Comparison of ENCODE assay signal across 19 cellular contexts in the genomic region with DNA sequence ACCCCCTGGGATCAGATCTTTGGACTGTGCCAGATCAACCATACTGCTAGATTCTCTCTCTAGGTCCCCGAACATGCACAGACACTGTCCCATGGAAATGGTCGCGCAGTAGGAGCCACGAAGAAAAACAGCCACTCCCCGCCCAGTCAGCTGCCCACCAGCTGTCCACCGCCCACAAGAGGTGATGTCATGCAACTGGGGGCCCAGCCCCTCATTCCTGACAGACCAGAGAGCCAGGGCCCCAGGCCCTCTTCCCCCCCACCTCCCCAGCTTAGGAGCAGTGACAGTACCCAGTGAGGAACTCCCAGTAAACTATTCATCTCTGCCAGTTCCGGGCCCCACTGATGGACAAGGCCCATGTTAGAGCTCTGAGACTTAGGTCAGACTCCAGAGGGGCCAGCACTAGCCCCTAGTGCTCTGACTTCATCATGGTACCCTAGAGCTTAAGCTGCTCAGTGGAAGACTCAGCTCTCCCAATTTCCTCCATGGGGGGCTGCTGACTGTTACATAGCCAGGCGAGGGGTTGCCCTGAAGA. TPM values are rescaled to one million over a fixed set of nuclear protein-coding genes. Genes with fewer than 3 reads are reported as not detected.
DNase-seq lines count a peak whose midpoint lies in the region; ATAC-seq and TF ChIP-seq lines count a peak whose summit lies in the region.
"Had no signal": no experiment of that assay in that cellular context is flagged by ENCODE, and none has a peak within 500 bp of the region (broad histone marks: within the 10 kb centered on the region; RNA-seq: fewer than 3 reads in every experiment).

No MANE protein-coding gene starts in this region.

- peaks cover 49 to 75% (median 55%) of the 10 kb centered on the region in 10 experiments for H3K4me1 ChIP-seq in BLaER1 treated with 17β-estradiol and CSF1 and Interleukin-3, amounts not matched to agents 10 nM and 100 nM
- H3K4me1 ChIP-seq in HEK293 (ENCODE audit: control insufficient read depth, insufficient read depth, low read length) (peaks cover 2% of the 10 kb centered on the region; the same call in 1 of the 2 replicates), osteoblast (ENCODE audit: insufficient read depth, low read length) (no peaks in the 10 kb centered on the region)

- H3K4me1 Mint-ChIP-seq in glutamatergic neuron (ENCODE audit: low read depth, unreplicated experiment): peaks cover 38% of the 10 kb centered on the region
- peaks cover 23% of the 10 kb centered on the region for H3K4me1 Mint-ChIP-seq in activated naive CD8-positive, alpha-beta T cell treated with anti-CD3 and anti-CD28 coated beads, Interleukin-2, amount 50 U/mL, for 24 hours

- H2AFZ ChIP-seq in osteoblast (ENCODE audit: low read length): no peak overlapping the region

- H3K27me3 Mint-ChIP-seq in glutamatergic neuron (ENCODE audit: unreplicated experiment): peaks cover 12% of the 10 kb centered on the region
- H3K27me3 Mint-ChIP-seq in activated naive CD8-positive, alpha-beta T cell treated with anti-CD3 and anti-CD28 coated beads, Interleukin-2, amount 50 U/mL, for 24 hours: peaks cover 9% of the 10 kb centered on the region

- no peak for DNase-seq in glutamatergic neuron
- peak; percentile 81 for DNase-seq in osteoblast (ENCODE audit: insufficient read length, low spot score, missing footprints)
- DNase-seq in kidney tubule cell (ENCODE audit: low spot score): no peak
- DNase-seq in middle frontal gyrus (ENCODE audit: extremely low spot score, low spot score): no peak
- no peak for DNase-seq in activated naive CD8-positive, alpha-beta T cell treated with anti-CD3 and anti-CD28 coated beads, Interleukin-2, amount 50 U/mL, for 24 hours
- DNase-seq: BE2C; CD4-positive, alpha-beta memory T cell; MG63; NCI-H1417; NCI-H187; NCI-H446 treated with DMSO at 0.1 percent for 48 hours; NCI-H526 treated with DMSO at 0.1 percent for 48 hours; PC-3; Right ventricle myocardium superior; SK-N-SH had no signal

- TF ChIP-seq CTCF in HEK293 (tag by site-specific recombination; IDR thresholded peaks at IDR 0.05) (no peak), glutamatergic neuron (IDR thresholded peaks at IDR 0.05; ENCODE audit: partially characterized antibody, unreplicated experiment) (no peak), osteoblast (IDR thresholded peaks at IDR 0.05; ENCODE audit: extremely low read depth, low read depth, low read length) (no peak)

- peaks cover 4 to 29% (median 20%) of the 10 kb centered on the region in 11 experiments; a peak in 19 of 22 replicates for H3K36me3 ChIP-seq in BLaER1 treated with 17β-estradiol and CSF1 and Interleukin-3, amounts not matched to agents 10 nM and 100 nM
- H3K36me3 ChIP-seq in HEK293 (ENCODE audit: control insufficient read depth in 2 of 2, insufficient read depth in 1 of 2, low read length in 2 of 2): peaks cover 0 to 28% of the 10 kb centered on the region in 2 experiments; a peak in 2 of 3 replicates
- peaks cover 3% of the 10 kb centered on the region for H3K36me3 ChIP-seq in osteoblast (ENCODE audit: insufficient read depth, low read length)
- H3K36me3 ChIP-seq: MG63 had no signal

- H3K4me3 ChIP-seq in BLaER1 treated with 17β-estradiol and CSF1 and Interleukin-3, amounts not matched to agents 10 nM and 100 nM: no peak overlapping the region; a peak in 1 of 20 replicates
- H3K4me3 ChIP-seq in HEK293 (ENCODE audit: low read depth, low read length) (no peak overlapping the region), osteoblast (ENCODE audit: insufficient read depth, low read length) (no peak overlapping the region)
- H3K4me3 ChIP-seq: A549, MG63 had no signal

- peaks cover 11% of the 10 kb centered on the region for H3K9me3 Mint-ChIP-seq in glutamatergic neuron (ENCODE audit: unreplicated experiment)
- no peaks in the 10 kb centered on the region for H3K9me3 Mint-ChIP-seq in activated naive CD8-positive, alpha-beta T cell treated with anti-CD3 and anti-CD28 coated beads, Interleukin-2, amount 50 U/mL, for 24 hours

- no peaks in the 10 kb centered on the region for H3K9me3 ChIP-seq in BLaER1 treated with 17β-estradiol and CSF1 and Interleukin-3, amounts not matched to agents 10 nM and 100 nM (replicated peaks in 1 of 11)
- H3K9me3 ChIP-seq in HEK293 (ENCODE audit: control insufficient read depth, insufficient read depth, low read depth, low read length): no peaks in the 10 kb centered on the region
- no peaks in the 10 kb centered on the region for H3K9me3 ChIP-seq in osteoblast (ENCODE audit: low read depth, low read length)
- H3K9me3 ChIP-seq: A549, BE2C, MG63, SK-N-SH had no signal

- H3K4me3 Mint-ChIP-seq in glutamatergic neuron (ENCODE audit: unreplicated experiment): peak overlapping the region; percentile 28
- H3K4me3 Mint-ChIP-seq in activated naive CD8-positive, alpha-beta T cell treated with anti-CD3 and anti-CD28 coated beads, Interleukin-2, amount 50 U/mL, for 24 hours: no peak overlapping the region

- peaks cover 0 to 63% (median 28%) of the 10 kb centered on the region in 11 experiments; a peak in 17 of 22 replicates for H4K20me1 ChIP-seq in BLaER1 treated with 17β-estradiol and CSF1 and Interleukin-3, amounts not matched to agents 10 nM and 100 nM
- peaks cover 3% of the 10 kb centered on the region for H4K20me1 ChIP-seq in osteoblast (ENCODE audit: insufficient read depth, low read length)

- no peaks in the 10 kb centered on the region for H3K79me2 ChIP-seq in osteoblast (ENCODE audit: insufficient read depth, low read length)

- peak overlapping the region; percentile 90 to 99 (median 96); a peak in 20 of 22 replicates for H3K4me2 ChIP-seq in BLaER1 treated with 17β-estradiol and CSF1 and Interleukin-3, amounts not matched to agents 10 nM and 100 nM
- no peak overlapping the region for H3K4me2 ChIP-seq in osteoblast (ENCODE audit: insufficient read depth, low read length)
- H3K4me2 ChIP-seq: A549, SK-N-SH had no signal

- peaks cover 0 to 27% (median 20%) of the 10 kb centered on the region in 11 experiments; a peak in 15 of 22 replicates for H3K27me3 ChIP-seq in BLaER1 treated with 17β-estradiol and CSF1 and Interleukin-3, amounts not matched to agents 10 nM and 100 nM
- peaks cover 27% of the 10 kb centered on the region for H3K27me3 ChIP-seq in osteoblast (ENCODE audit: insufficient read depth, low read length)
- H3K27me3 ChIP-seq: BE2C, MG63 had no signal

- CTCF ChIA-PET in HEK293 (lab: Yijun Ruan, JAX): interaction anchor here (0.6 to 9.6 kb wide), 20 partner anchors 11 to 585 kb away, joined by 3 to 291 read pairs (median 7); no protein-coding TSS in a partner anchor

- H3K27ac Mint-ChIP-seq in glutamatergic neuron (ENCODE audit: unreplicated experiment): peak overlapping the region; percentile 31
- no peak overlapping the region for H3K27ac Mint-ChIP-seq in activated naive CD8-positive, alpha-beta T cell treated with anti-CD3 and anti-CD28 coated beads, Interleukin-2, amount 50 U/mL, for 24 hours

- peaks cover 9% of the 10 kb centered on the region for H3K36me3 Mint-ChIP-seq in glutamatergic neuron (ENCODE audit: unreplicated experiment)
- H3K36me3 Mint-ChIP-seq in activated naive CD8-positive, alpha-beta T cell treated with anti-CD3 and anti-CD28 coated beads, Interleukin-2, amount 50 U/mL, for 24 hours (ENCODE audit: low read depth): peaks cover 6% of the 10 kb centered on the region

- POLR2A ChIA-PET in HEK293 (lab: Yijun Ruan, JAX): interaction anchor here (0.8 to 2.0 kb wide), 3 partner anchors 17 to 22 kb away, joined by 4 to 11 read pairs (median 5); no protein-coding TSS in a partner anchor

- H3K9ac ChIP-seq in BLaER1 treated with 17β-estradiol and CSF1 and Interleukin-3, amounts not matched to agents 10 nM and 100 nM: peak overlapping the region in 3 of 11 experiments; percentile 18 to 48 (median 34); a peak in 1 of 22 replicates
- H3K9ac ChIP-seq: SK-N-SH had no signal

- ATAC-seq in activated naive CD8-positive, alpha-beta T cell treated with anti-CD3 and anti-CD28 coated beads, Interleukin-2, amount 50 U/mL, for 24 hours: no peak
- ATAC-seq in HG02610 (IDR thresholded peaks at IDR 0.05; ENCODE audit: unreplicated experiment): no peak

- H3K27ac ChIP-seq in BLaER1 treated with 17β-estradiol and CSF1 and Interleukin-3, amounts not matched to agents 10 nM and 100 nM: no peak overlapping the region
- H3K27ac ChIP-seq in HEK293 (ENCODE audit: extremely low read depth, low read depth, low read length) (no peak overlapping the region), osteoblast (ENCODE audit: low read depth, low read length) (no peak overlapping the region)
- H3K27ac ChIP-seq: A549 had no signal

TF ChIP-seq in HEK293, 187 proteins besides CTCF, POLR2A, EP300 and RAD21 (continues in another document):
- TF ChIP-seq, protein P1, sequence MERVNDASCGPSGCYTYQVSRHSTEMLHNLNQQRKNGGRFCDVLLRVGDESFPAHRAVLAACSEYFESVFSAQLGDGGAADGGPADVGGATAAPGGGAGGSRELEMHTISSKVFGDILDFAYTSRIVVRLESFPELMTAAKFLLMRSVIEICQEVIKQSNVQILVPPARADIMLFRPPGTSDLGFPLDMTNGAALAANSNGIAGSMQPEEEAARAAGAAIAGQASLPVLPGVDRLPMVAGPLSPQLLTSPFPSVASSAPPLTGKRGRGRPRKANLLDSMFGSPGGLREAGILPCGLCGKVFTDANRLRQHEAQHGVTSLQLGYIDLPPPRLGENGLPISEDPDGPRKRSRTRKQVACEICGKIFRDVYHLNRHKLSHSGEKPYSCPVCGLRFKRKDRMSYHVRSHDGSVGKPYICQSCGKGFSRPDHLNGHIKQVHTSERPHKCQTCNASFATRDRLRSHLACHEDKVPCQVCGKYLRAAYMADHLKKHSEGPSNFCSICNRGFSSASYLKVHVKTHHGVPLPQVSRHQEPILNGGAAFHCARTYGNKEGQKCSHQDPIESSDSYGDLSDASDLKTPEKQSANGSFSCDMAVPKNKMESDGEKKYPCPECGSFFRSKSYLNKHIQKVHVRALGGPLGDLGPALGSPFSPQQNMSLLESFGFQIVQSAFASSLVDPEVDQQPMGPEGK (tag by site-specific recombination; IDR thresholded peaks at IDR 0.05): no peak
- no peak for TF ChIP-seq ZNF664 (tag by site-specific recombination; IDR thresholded peaks at IDR 0.05)
- TF ChIP-seq, protein P2, sequence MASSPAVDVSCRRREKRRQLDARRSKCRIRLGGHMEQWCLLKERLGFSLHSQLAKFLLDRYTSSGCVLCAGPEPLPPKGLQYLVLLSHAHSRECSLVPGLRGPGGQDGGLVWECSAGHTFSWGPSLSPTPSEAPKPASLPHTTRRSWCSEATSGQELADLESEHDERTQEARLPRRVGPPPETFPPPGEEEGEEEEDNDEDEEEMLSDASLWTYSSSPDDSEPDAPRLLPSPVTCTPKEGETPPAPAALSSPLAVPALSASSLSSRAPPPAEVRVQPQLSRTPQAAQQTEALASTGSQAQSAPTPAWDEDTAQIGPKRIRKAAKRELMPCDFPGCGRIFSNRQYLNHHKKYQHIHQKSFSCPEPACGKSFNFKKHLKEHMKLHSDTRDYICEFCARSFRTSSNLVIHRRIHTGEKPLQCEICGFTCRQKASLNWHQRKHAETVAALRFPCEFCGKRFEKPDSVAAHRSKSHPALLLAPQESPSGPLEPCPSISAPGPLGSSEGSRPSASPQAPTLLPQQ (tag by site-specific recombination; IDR thresholded peaks at IDR 0.05): peak; percentile 53

RNA-seq across cellular contexts. Expression of a gene that starts 3.7 kb away (rescaled TPM):
- 31.3 TPM for total RNA-seq in glutamatergic neuron (ENCODE audit: unreplicated experiment)
- 4.7 and 6.5 TPM in 2 replicates for total RNA-seq in osteoblast

RNA-seq across cellular contexts. Expression of a gene that starts 48.2 kb away (rescaled TPM):
- total RNA-seq in glutamatergic neuron (ENCODE audit: unreplicated experiment) (8.5 TPM), osteoblast (3.3 and 3.5 TPM in 2 replicates)

RNA-seq across cellular contexts. Expression of a gene that starts 51.6 kb away (rescaled TPM):
- 50.2 TPM for total RNA-seq in glutamatergic neuron (ENCODE audit: unreplicated experiment)
- 10.5 and 13.0 TPM in 2 replicates for total RNA-seq in osteoblast
